In genomic region chr19:39867952-39868351, GRCh38 we compare ENCODE assay signal across 25 cellular contexts. TPM values are rescaled to one million over a fixed set of nuclear protein-coding genes. Genes with fewer than 3 reads are reported as not detected.
DNase-seq lines count a peak whose midpoint lies in the region; ATAC-seq, FAIRE-seq and TF ChIP-seq lines count a peak whose summit lies in the region.
"Had no signal": no experiment of that assay in that cellular context is flagged by ENCODE, and none has a peak within 500 bp of the region (broad histone marks: within the 10 kb centered on the region; RNA-seq: fewer than 3 reads in every experiment).

No MANE protein-coding gene starts in this region.

- DNase-seq in cardiac septum (ENCODE audit: low spot score) (peak; percentile 19), right atrium auricular region (ENCODE audit: low spot score) (no peak), K562 (ENCODE audit: extremely low read depth in 1 of 4, low spot score in 3 of 4) (no peak), prostate gland (ENCODE audit: low spot score) (no peak)
- DNase-seq: 8988T; ACHN; BE2C; C1 segment of cervical spinal cord; CD4-positive, alpha-beta memory T cell; CD4-positive, CD25-positive, alpha-beta regulatory T cell; CD8-positive, alpha-beta memory T cell; COR-L47; DMS 273 treated with DMSO at 0.1 percent for 48 hours; DMS153; DMS53; DMS79; DND-41; EL; GDM1 had no signal

- H3K4me1 ChIP-seq in right atrium auricular region (no peaks in the 10 kb centered on the region), K562 (replicated peaks in 1 of 2; ENCODE audit: control insufficient read depth in 2 of 2, insufficient read depth in 2 of 2, low read length in 2 of 2) (peaks cover 0 to 13% of the 10 kb centered on the region in 2 experiments; a peak in 2 of 5 replicates), prostate gland (replicated peaks) (no peaks in the 10 kb centered on the region)
- H3K4me1 ChIP-seq: BE2C, BLaER1 had no signal

- intact Hi-C loops in cardiac septum (cut with DNase I) (no loop called here), K562 (cut with micrococcal nuclease) (no loop called here), prostate gland (cut with DNase I) (no loop called here)

- no peak for TF ChIP-seq CTCF in right atrium auricular region (IDR thresholded peaks at IDR 0.05)
- no peak for TF ChIP-seq CTCF in K562 (IDR thresholded peaks at IDR 0.05 in 2 of 3, conservative IDR thresholded peaks at IDR 0.05 in 1 of 3; ENCODE audit: insufficient read depth in 2 of 3, low read depth in 1 of 3, low read length in 3 of 3)
- no peak for TF ChIP-seq CTCF in prostate gland (IDR thresholded peaks at IDR 0.05)

- H3K9me1 ChIP-seq in K562 (ENCODE audit: control insufficient read depth, insufficient read depth, low read length), result no peaks in the 10 kb centered on the region

- no peaks in the 10 kb centered on the region; the same call in none of the 2 replicates for H4K20me1 ChIP-seq in K562 (replicated peaks; ENCODE audit: control insufficient read depth, insufficient read depth, low read length)
- H4K20me1 ChIP-seq: BLaER1 had no signal

- TF ChIP-seq RAD21 in K562 (CRISPR knock-in tag; conservative IDR thresholded peaks at IDR 0.05 in 1 of 2, IDR thresholded peaks at IDR 0.05 in 1 of 2), result no peak

- in situ Hi-C loops in K562 (cut with MboI), result no loop called here

- no peak for FAIRE-seq in K562 (lab: Jason Lieb, UNC)
- FAIRE-seq: A204.1, GM12878, GM12892, GM18507 had no signal

- POLR2A ChIA-PET in K562 (lab: Yijun Ruan, JAX), result no interaction called here

- H3K36me3 ChIP-seq in right atrium auricular region (no peaks in the 10 kb centered on the region), K562 (ENCODE audit: control insufficient read depth, insufficient read depth, low read length) (no peaks in the 10 kb centered on the region), prostate gland (no peaks in the 10 kb centered on the region)
- H3K36me3 ChIP-seq: BE2C, BLaER1 had no signal

- H3K4me3 ChIP-seq in right atrium auricular region (no peak overlapping the region), K562 (no peak overlapping the region), prostate gland (no peak overlapping the region)
- H3K4me3 ChIP-seq: BLaER1, GM12878 had no signal

- H3K79me2 ChIP-seq in K562 (ENCODE audit: control insufficient read depth, insufficient read depth, low read length), result no peaks in the 10 kb centered on the region

- WGBS in K562 (ENCODE audit: insufficient coverage, low coverage, missing lambda C conversion rate), result 11% methylated on average over 6 of the region's 6 CpGs
- 91% methylated on average over 6 of the region's 6 CpGs for WGBS in prostate gland

- H3K9ac ChIP-seq in K562 (ENCODE audit: insufficient read depth in 1 of 2, low read depth in 2 of 2, low read length in 2 of 2), result no peak overlapping the region
- H3K9ac ChIP-seq: BLaER1 had no signal

- CTCF ChIA-PET in K562 (lab: Yijun Ruan, JAX; ENCODE audit: low intra/inter-chr PET ratio), result interaction anchor here (0.6 kb wide), 1 partner anchor 75 kb away, joined by 4 read pairs; no protein-coding TSS in a partner anchor

- H3K4me2 ChIP-seq in K562 (ENCODE audit: insufficient read depth, low read length), result no peak overlapping the region
- H3K4me2 ChIP-seq: BLaER1 had no signal

- no peak for TF ChIP-seq EP300 in K562 (IDR thresholded peaks at IDR 0.05; ENCODE audit: low read length)

- TF ChIP-seq POLR2A in K562 (conservative IDR thresholded peaks at IDR 0.05) (no peak), prostate gland (IDR thresholded peaks at IDR 0.05) (no peak)

- H3K27ac ChIP-seq in right atrium auricular region (no peak overlapping the region), K562 (ENCODE audit: extremely low read depth, low read depth, low read length) (no peak overlapping the region), prostate gland (no peak overlapping the region)

- no peak overlapping the region for H2AFZ ChIP-seq in K562 (ENCODE audit: low read depth, low read length)

- ATAC-seq in K562 (no peak), HG02938 (IDR thresholded peaks at IDR 0.05; ENCODE audit: unreplicated experiment) (no peak)
- ATAC-seq: GM12878 had no signal

- H3K9me3 ChIP-seq in right atrium auricular region (no peaks in the 10 kb centered on the region), K562 (replicated peaks; ENCODE audit: control insufficient read depth, insufficient read depth, low read depth, low read length) (no peaks in the 10 kb centered on the region), prostate gland (no peaks in the 10 kb centered on the region)
- H3K9me3 ChIP-seq: BE2C, BLaER1 had no signal

- BruUV-seq in K562 (replicated peaks; lab: Mats Ljungman, UMichigan), result no TSS peak

- no peaks in the 10 kb centered on the region for H3K27me3 ChIP-seq in right atrium auricular region
- H3K27me3 ChIP-seq in K562 (ENCODE audit: control insufficient read depth in 2 of 2, insufficient read depth in 2 of 2, low read length in 2 of 2), result peaks cover 18 to 52% of the 10 kb centered on the region in 2 experiments
- H3K27me3 ChIP-seq in prostate gland (replicated peaks; ENCODE audit: insufficient read depth), result no peaks in the 10 kb centered on the region
- H3K27me3 ChIP-seq: BE2C, BLaER1 had no signal

TF ChIP-seq in K562, 482 proteins besides CTCF, POLR2A, EP300 and RAD21:
- peak; percentile 86 for TF ChIP-seq ZNF121 (CRISPR knock-in tag; conservative IDR thresholded peaks at IDR 0.05)
- peak; percentile 23 for TF ChIP-seq RBM25 (IDR thresholded peaks at IDR 0.05; ENCODE audit: low read depth, low read length, severe bottlenecking)
- TF ChIP-seq KLF10 (CRISPR knock-in tag; IDR thresholded peaks at IDR 0.05), result no peak

RNA-seq across cellular contexts. Expression of gene FBL, which starts 21.8 kb away (rescaled TPM):
- total RNA-seq in cardiac septum, result 64.8 TPM
- total RNA-seq in right atrium auricular region, result 10 to 100 TPM; 63.7 to 88.5 TPM
- total RNA-seq in K562 (2011; cell fraction: chromatin; rRNA removed; ENCODE audit: low replicate concordance), result 90.3 and 153 TPM in 2 replicates
- 155 and 156 TPM in 2 replicates for total RNA-seq in K562 (2011; cell fraction: nucleolus; rRNA removed)
- total RNA-seq in K562 (2011; cell fraction: nucleoplasm; rRNA removed), result 201 and 290 TPM in 2 replicates
- total RNA-seq in K562 (2014; rRNA removed), result 448 and 524 TPM in 2 replicates
- 676 and 696 TPM in 2 replicates for total RNA-seq in K562 (2014; rRNA removed; fragmentation: Illumina TruSeq; extraction: Trizol)
- 565 and 575 TPM in 2 replicates for total RNA-seq in K562 (2015; rRNA removed; fragmentation: Illumina TruSeq; extraction: Trizol)
- 761 and 811 TPM in 2 replicates for total RNA-seq in K562 (2021)
- 843 and 1,244 TPM in 2 replicates for polyA plus RNA-seq in K562 (2011; rRNA removed)
- 1,200 and 1,290 TPM in 2 replicates for polyA plus RNA-seq in K562 (2011; cell fraction: cytosol; rRNA removed)
- 284 and 323 TPM in 2 replicates for polyA plus RNA-seq in K562 (2011; cell fraction: nucleus; rRNA removed)
- 476 and 792 TPM in 2 replicates for polyA plus RNA-seq in K562 (2012)
- 1,561 and 1,696 TPM in 2 replicates for polyA plus RNA-seq in K562 (2014; fragmentation: Illumina TruSeq; extraction: Trizol)
- 100 to 1,000 TPM; 201 to 235 TPM for polyA plus RNA-seq in K562 (2014; fragmentation: Nextera tagmentation; extraction: Ambion mirVana)
- 672 and 721 TPM in 2 replicates for polyA plus RNA-seq in K562 (2014; rRNA removed)
- 930 and 947 TPM in 2 replicates for polyA minus RNA-seq in K562 (2011; rRNA and poly(A)+ RNA removed)
- 316 and 353 TPM in 2 replicates for polyA minus RNA-seq in K562 (2011; cell fraction: cytosol; rRNA and poly(A)+ RNA removed)
- polyA minus RNA-seq in K562 (2011; cell fraction: nucleus; rRNA and poly(A)+ RNA removed), result 33.4 and 57.8 TPM in 2 replicates
- 100 to 1,000 TPM; 139 to 224 TPM for total RNA-seq in prostate gland

RNA-seq across cellular contexts. Expression of gene DYRK1B, which starts 34.0 kb away (rescaled TPM):
- total RNA-seq in cardiac septum (31.2 TPM), right atrium auricular region (10 to 100 TPM; 11.1 to 14.5 TPM), K562 (2014; rRNA removed) (2.5 and 3.0 TPM in 2 replicates), K562 (2014; rRNA removed; fragmentation: Illumina TruSeq; extraction: Trizol) (0.35 and 0.91 TPM in 2 replicates), K562 (2015; rRNA removed; fragmentation: Illumina TruSeq; extraction: Trizol) (1.1 and 1.3 TPM in 2 replicates), K562 (2021) (5.0 and 5.2 TPM in 2 replicates), prostate gland (10 to 100 TPM; 18.2 to 48.7 TPM)
- total RNA-seq in K562 (2011; cell fraction: chromatin; rRNA removed; ENCODE audit: low replicate concordance), result 12.5 and 24.0 TPM in 2 replicates
- total RNA-seq in K562 (2011; cell fraction: nucleolus; rRNA removed), result 15.0 and 17.8 TPM in 2 replicates
- 10.2 and 12.4 TPM in 2 replicates for total RNA-seq in K562 (2011; cell fraction: nucleoplasm; rRNA removed)
- polyA plus RNA-seq in K562 (2011; rRNA removed) (1.3 and 3.0 TPM in 2 replicates), K562 (2014; fragmentation: Illumina TruSeq; extraction: Trizol) (1.5 and 2.6 TPM in 2 replicates), K562 (2014; fragmentation: Nextera tagmentation; extraction: Ambion mirVana) (not detected), K562 (2014; rRNA removed) (1.4 and 2.0 TPM in 2 replicates)
- 1.1 and 2.3 TPM in 2 replicates for polyA plus RNA-seq in K562 (2011; cell fraction: cytosol; rRNA removed)
- 10.2 and 15.4 TPM in 2 replicates for polyA plus RNA-seq in K562 (2011; cell fraction: nucleus; rRNA removed)
- polyA plus RNA-seq in K562 (2012), result 3.8 and 7.2 TPM in 2 replicates
- polyA minus RNA-seq in K562 (2011; rRNA and poly(A)+ RNA removed), result 2.2 and 3.0 TPM in 2 replicates
- 5.1 and 6.6 TPM in 2 replicates for polyA minus RNA-seq in K562 (2011; cell fraction: cytosol; rRNA and poly(A)+ RNA removed)
- 5.7 and 6.7 TPM in 2 replicates for polyA minus RNA-seq in K562 (2011; cell fraction: nucleus; rRNA and poly(A)+ RNA removed)
